Comparison of ENCODE assay signal across 9 cellular contexts in genomic region chr11:118690553-118691304, GRCh38. TPM values are rescaled to one million over a fixed set of nuclear protein-coding genes. Genes with fewer than 3 reads are reported as not detected.
A peak's percentile ranks its signal among the peaks of the same experiment; 100 is the strongest.
DNase-seq lines count a peak whose midpoint lies in the region; ATAC-seq and TF ChIP-seq lines count a peak whose summit lies in the region.
"Had no signal": no experiment of that assay in that cellular context is flagged by ENCODE, and none has a peak within 500 bp of the region (broad histone marks: within the 10 kb centered on the region; RNA-seq: fewer than 3 reads in every experiment).

No MANE protein-coding gene starts in this region.

- DNase-seq in dorsolateral prefrontal cortex (no peak), NCI-H748 (lab: John Stamatoyannopoulos, UW; ENCODE audit: unreplicated experiment) (no peak), NCI-H226 (no peak), NCI-H526 (lab: John Stamatoyannopoulos, UW) (no peak)

- H3K9ac ChIP-seq in HUES6 (ENCODE audit: low read length): peak overlapping the region; percentile 45

- H2AFZ ChIP-seq in ACC112 (ENCODE audit: low read length, unreplicated experiment) (peak overlapping the region; percentile 95), neuron (ENCODE audit: low read depth, low read length) (no peak overlapping the region)

- H3K27me3 ChIP-seq in ACC112 (ENCODE audit: insufficient read depth, low read length) (no peaks in the 10 kb centered on the region), HUES6 (ENCODE audit: control insufficient read depth, insufficient read depth, low read length) (no peaks in the 10 kb centered on the region), dorsolateral prefrontal cortex (no peaks in the 10 kb centered on the region), neuron (ENCODE audit: insufficient read depth, low read length) (no peaks in the 10 kb centered on the region)

- H3K36me3 ChIP-seq in ACC112 (ENCODE audit: insufficient read depth, low read length) (no peaks in the 10 kb centered on the region), HUES6 (ENCODE audit: control insufficient read depth, insufficient read depth, low read length) (no peaks in the 10 kb centered on the region), neuron (ENCODE audit: insufficient read depth, low read length) (no peaks in the 10 kb centered on the region)

- ATAC-seq in GM21528 (IDR thresholded peaks at IDR 0.05; ENCODE audit: low FRiP score, unreplicated experiment): no peak

- H3K4me1 ChIP-seq in ACC112 (ENCODE audit: control insufficient read depth, insufficient read depth, low read length, unreplicated experiment): peaks cover 8% of the 10 kb centered on the region
- peaks cover 27% of the 10 kb centered on the region for H3K4me1 ChIP-seq in HUES6 (ENCODE audit: control insufficient read depth, insufficient read depth, low read length)
- no peaks in the 10 kb centered on the region for H3K4me1 ChIP-seq in neuron (ENCODE audit: insufficient read depth, low read length)

- no peak overlapping the region for H3K4me3 ChIP-seq in ACC112 (ENCODE audit: low read depth, low read length)
- H3K4me3 ChIP-seq in HUES6 (ENCODE audit: low read depth, low read length): peak overlapping the region; percentile 61
- peak overlapping the region in 40 of 59 donors; percentile 24 to 65 (median 55) for H3K4me3 ChIP-seq in dorsolateral prefrontal cortex
- H3K4me3 ChIP-seq in neuron (ENCODE audit: low read length): peak overlapping the region; percentile 45

- H3K9me3 ChIP-seq in HUES6 (ENCODE audit: control insufficient read depth, insufficient read depth, low read depth, low read length) (peaks cover 3% of the 10 kb centered on the region), neuron (ENCODE audit: low read length) (no peaks in the 10 kb centered on the region)

- H3K27ac ChIP-seq in ACC112 (ENCODE audit: low read depth, low read length): no peak overlapping the region
- H3K27ac ChIP-seq in HUES6 (ENCODE audit: low read depth, low read length): peak overlapping the region; percentile 44; the same call in 1 of the 2 replicates
- peak overlapping the region in 58 of 59 donors; percentile 35 to 98 (median 93) for H3K27ac ChIP-seq in dorsolateral prefrontal cortex

- H3K79me2 ChIP-seq in ACC112 (ENCODE audit: control insufficient read depth, insufficient read depth, low read length, unreplicated experiment): no peaks in the 10 kb centered on the region

- intact Hi-C loops in dorsolateral prefrontal cortex (cut with DNase I): loop anchor here (1.0 to 10.0 kb wide), 6 partner anchors 14 to 267 kb away; partner anchors contain the start of genes UPK2 (in 2 of the 2) and BCL9L (in 1 of the 2)

- no peak for TF ChIP-seq CTCF in dorsolateral prefrontal cortex (IDR thresholded peaks at IDR 0.05 in 54 of 56, conservative IDR thresholded peaks at IDR 0.05 in 2 of 56; ENCODE audit: low read depth in 1 of 56, partially characterized antibody in 56 of 56)

RNA-seq across cellular contexts. Expression of gene TREH, which starts 11.3 kb away (rescaled TPM):
- total RNA-seq in dorsolateral prefrontal cortex: not detected
- total RNA-seq: dermis microvascular lymphatic vessel endothelial cell had no signal
